In genomic region chr11:82059505-82059904, GRCh38 we compare ENCODE assay signal across 34 cellular contexts.
"Had no signal": no experiment of that assay in that cellular context is flagged by ENCODE, and none has a peak within 500 bp of the region (broad histone marks: within the 10 kb centered on the region; RNA-seq: fewer than 3 reads in every experiment).

No MANE protein-coding gene starts in this region.

- DNase-seq: Karpas-422, Kasumi-1, MG63, MM.1S, MV-4-11, NCI-H1048, NCI-H1092, NCI-H1092 treated with DMSO at 0.1 percent for 48 hours, NCI-H1105, NCI-H1105 treated with DMSO at 0.1 percent for 48 hours, NCI-H1417, NCI-H1436, NCI-H1436 treated with DMSO at 0.1 percent for 48 hours, NCI-H146, NCI-H1694, NCI-H1694 treated with DMSO at 0.1 percent for 48 hours, NCI-H187, NCI-H187 treated with DMSO at 0.1 percent for 48 hours, NCI-H1930, NCI-H2029, NCI-H2029 treated with DMSO at 0.1 percent for 48 hours, NCI-H2081, NCI-H2081 treated with DMSO at 0.1 percent for 48 hours, NCI-H2107, NCI-H2171, NCI-H2171 treated with DMSO at 0.1 percent for 48 hours, NCI-H2227 treated with DMSO at 0.1 percent for 48 hours, NCI-H226, NCI-H345, NCI-H446, NCI-H446 treated with DMSO at 0.1 percent for 48 hours, NCI-H510A, NCI-H524, NCI-H524 treated with DMSO at 0.1 percent for 48 hours had no signal

- H3K4me3 ChIP-seq: MG63 had no signal

- H3K36me3 ChIP-seq: MG63 had no signal

- H3K9me3 ChIP-seq: MG63 had no signal

- H3K27me3 ChIP-seq: MG63 had no signal
